ENCODE assay signal across 7 cellular contexts in the genomic region with DNA sequence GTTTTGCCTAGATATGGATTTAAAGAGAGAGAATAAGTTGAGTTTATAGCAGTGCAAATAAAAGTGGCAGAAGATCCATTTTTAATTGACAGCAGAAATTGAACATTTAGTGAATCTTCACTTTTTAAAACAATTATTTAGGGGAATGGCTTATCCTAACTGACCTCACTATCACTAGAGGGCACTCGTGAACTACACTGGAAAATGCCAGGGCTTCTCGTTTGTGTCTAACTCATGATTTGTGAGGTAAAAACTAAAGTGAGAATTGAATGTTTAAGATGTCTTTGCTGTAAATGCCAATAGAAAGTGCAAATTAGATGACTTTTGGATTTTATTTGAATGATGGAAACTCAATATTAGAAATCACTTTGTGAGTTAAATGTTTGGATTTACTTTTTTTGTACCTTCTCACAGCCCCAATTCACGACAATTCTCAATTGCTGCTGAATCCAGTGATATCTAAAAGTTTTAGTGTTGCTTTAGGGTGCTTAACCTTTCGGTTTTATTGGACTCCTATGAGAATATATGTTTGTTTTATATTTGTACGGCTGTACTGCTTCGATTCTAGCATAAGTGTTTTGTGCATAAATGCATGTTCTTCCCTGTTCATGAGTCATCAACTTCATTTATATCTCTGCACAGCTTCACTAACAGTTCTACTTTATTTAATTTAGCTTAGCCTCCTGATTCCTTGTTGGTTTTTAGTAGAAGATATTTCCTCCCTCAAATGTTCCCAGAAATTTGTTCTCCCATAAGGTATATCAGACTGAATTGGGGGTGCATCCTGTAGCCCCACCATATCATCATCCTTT.
DNase-seq lines count a peak whose midpoint lies in the region; ATAC-seq and TF ChIP-seq lines count a peak whose summit lies in the region.

No MANE protein-coding gene starts in this region.

- peaks cover 26% of the 10 kb centered on the region for H3K27me3 Mint-ChIP-seq in progenitor cell of endocrine pancreas

- H3K4me3 Mint-ChIP-seq in progenitor cell of endocrine pancreas (ENCODE audit: low read depth): no peak overlapping the region

- no peaks in the 10 kb centered on the region for H3K36me3 ChIP-seq in Karpas-422 (ENCODE audit: insufficient read depth, low read length)

- peak; percentile 67 for DNase-seq in GM03348 (ENCODE audit: low spot score)
- peak; percentile 75 for DNase-seq in Karpas-422
- DNase-seq in SHP77 (lab: John Stamatoyannopoulos, UW): peak; percentile 18 to 28
- DNase-seq in fibroblast of mammary gland (ENCODE audit: low read depth): peak; percentile 52
- peak; percentile 13 for DNase-seq in progenitor cell of endocrine pancreas (ENCODE audit: low spot score, unreplicated experiment)
- DNase-seq in activated effector memory CD4-positive, alpha-beta T cell treated with anti-CD3 and anti-CD28 coated beads, Interleukin-2, amount 50 U/mL, for 16 hours: no peak

- no peaks in the 10 kb centered on the region for H3K4me1 ChIP-seq in Karpas-422 (ENCODE audit: low read length)

- H3K4me3 ChIP-seq in Karpas-422 (ENCODE audit: low read length): no peak overlapping the region
- H3K4me3 ChIP-seq in fibroblast of mammary gland (ENCODE audit: control insufficient read depth, low read depth, low read length): no peak overlapping the region

- no peak overlapping the region for H3K27ac Mint-ChIP-seq in progenitor cell of endocrine pancreas

- no peak overlapping the region for H3K9ac ChIP-seq in Karpas-422 (ENCODE audit: low read length)

- H3K79me2 ChIP-seq in Karpas-422 (ENCODE audit: low read length): no peaks in the 10 kb centered on the region

- H3K36me3 Mint-ChIP-seq in progenitor cell of endocrine pancreas (ENCODE audit: insufficient read depth): no peaks in the 10 kb centered on the region

- no peaks in the 10 kb centered on the region for H4K20me1 ChIP-seq in Karpas-422 (ENCODE audit: insufficient read depth, low read depth, low read length)

- no peak for ATAC-seq in GM19455 (IDR thresholded peaks at IDR 0.05; ENCODE audit: unreplicated experiment)

- H2AFZ ChIP-seq in Karpas-422 (ENCODE audit: low read length): no peak overlapping the region

- H3K4me1 Mint-ChIP-seq in progenitor cell of endocrine pancreas (ENCODE audit: low read depth): no peaks in the 10 kb centered on the region

- no peaks in the 10 kb centered on the region for H3K9me2 ChIP-seq in Karpas-422 (replicated peaks; ENCODE audit: insufficient read depth, low read length)

- no peaks in the 10 kb centered on the region for H3K27me3 ChIP-seq in Karpas-422 (ENCODE audit: low read length)

- H3K4me2 ChIP-seq in Karpas-422 (ENCODE audit: low read depth, low read length, poor library complexity, severe bottlenecking): no peak overlapping the region

- TF ChIP-seq CTCF in fibroblast of mammary gland (conservative IDR thresholded peaks at IDR 0.05; ENCODE audit: control insufficient read depth, insufficient read depth, low read depth, low read length) (peak; percentile 81), progenitor cell of endocrine pancreas (IDR thresholded peaks at IDR 0.05; ENCODE audit: unreplicated experiment) (peak; percentile 86)

- no peaks in the 10 kb centered on the region for H3K9me3 Mint-ChIP-seq in progenitor cell of endocrine pancreas (ENCODE audit: low read depth)

- H3K9me3 ChIP-seq in Karpas-422 (ENCODE audit: low read length): no peaks in the 10 kb centered on the region

- H3K27ac ChIP-seq in Karpas-422 (ENCODE audit: low read length): no peak overlapping the region
